1 cellular context compared by ENCODE assay signal in the genomic region with DNA sequence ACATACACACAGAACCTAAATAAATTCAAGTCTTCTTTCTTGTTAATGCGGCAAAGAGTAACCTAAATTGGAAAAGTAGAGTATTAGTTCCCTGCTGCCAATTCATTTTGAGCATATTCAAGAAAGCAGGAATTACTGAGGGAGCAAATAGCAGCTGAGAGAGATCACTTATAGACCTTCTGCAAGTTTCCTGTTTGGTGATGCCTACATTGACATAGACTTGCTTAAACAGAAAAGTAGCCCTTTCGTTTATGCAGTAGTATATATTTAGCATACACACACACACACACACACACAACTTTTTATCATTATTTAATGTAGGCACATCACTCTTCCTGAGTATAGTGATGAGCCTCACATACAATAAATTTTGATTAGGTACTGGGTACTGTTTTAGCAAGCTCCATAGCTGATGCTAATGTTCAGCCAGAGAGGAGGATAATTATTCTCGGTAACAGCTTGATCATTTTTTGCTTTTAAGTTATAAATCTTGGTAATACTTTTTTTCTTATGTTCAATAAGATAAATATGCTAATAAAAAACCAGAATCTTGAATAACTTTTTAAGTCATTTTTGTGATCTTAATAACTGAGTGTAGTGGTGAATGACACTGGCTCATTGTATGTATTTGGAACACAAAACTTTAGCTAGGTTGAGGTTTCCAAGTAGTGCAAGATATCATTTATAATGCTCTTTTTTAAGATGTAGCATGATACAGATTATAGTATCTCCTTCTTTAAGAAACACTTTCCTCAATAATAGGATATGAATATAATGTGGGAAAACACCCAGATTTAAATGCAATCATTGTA.
TF ChIP-seq lines count a peak whose summit lies in the region.

No MANE protein-coding gene starts in this region.

TF ChIP-seq in SK-N-SH, 30 proteins besides CTCF, POLR2A, EP300 and RAD21 (continued from another document):
- TF ChIP-seq, protein P1, sequence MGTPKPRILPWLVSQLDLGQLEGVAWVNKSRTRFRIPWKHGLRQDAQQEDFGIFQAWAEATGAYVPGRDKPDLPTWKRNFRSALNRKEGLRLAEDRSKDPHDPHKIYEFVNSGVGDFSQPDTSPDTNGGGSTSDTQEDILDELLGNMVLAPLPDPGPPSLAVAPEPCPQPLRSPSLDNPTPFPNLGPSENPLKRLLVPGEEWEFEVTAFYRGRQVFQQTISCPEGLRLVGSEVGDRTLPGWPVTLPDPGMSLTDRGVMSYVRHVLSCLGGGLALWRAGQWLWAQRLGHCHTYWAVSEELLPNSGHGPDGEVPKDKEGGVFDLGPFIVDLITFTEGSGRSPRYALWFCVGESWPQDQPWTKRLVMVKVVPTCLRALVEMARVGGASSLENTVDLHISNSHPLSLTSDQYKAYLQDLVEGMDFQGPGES (IDR thresholded peaks at IDR 0.05; ENCODE audit: low read depth, low read length) = no peak
- TF ChIP-seq NRF1 (IDR thresholded peaks at IDR 0.05; ENCODE audit: low read depth, low read length) (no peak), RFX5 (IDR thresholded peaks at IDR 0.05; ENCODE audit: low read length) (no peak), RCOR1 (IDR thresholded peaks at IDR 0.05; ENCODE audit: low read length) (no peak), SMC3 (IDR thresholded peaks at IDR 0.05; ENCODE audit: low read depth, low read length) (no peak), FOXJ3 (CRISPR knock-in tag; IDR thresholded peaks at IDR 0.05) (no peak), MXI1 (IDR thresholded peaks at IDR 0.05; ENCODE audit: low read depth, low read length) (no peak), MEF2A (IDR thresholded peaks at IDR 0.05; ENCODE audit: borderline replicate concordance, low read depth) (no peak), GABPA (IDR thresholded peaks at IDR 0.05; ENCODE audit: low read depth) (no peak), TEAD4 (IDR thresholded peaks at IDR 0.05; ENCODE audit: borderline replicate concordance, insufficient read depth) (no peak), TAF1 (IDR thresholded peaks at IDR 0.05; ENCODE audit: borderline replicate concordance, low read depth, low read length) (no peak)
- TF ChIP-seq, protein P2, sequence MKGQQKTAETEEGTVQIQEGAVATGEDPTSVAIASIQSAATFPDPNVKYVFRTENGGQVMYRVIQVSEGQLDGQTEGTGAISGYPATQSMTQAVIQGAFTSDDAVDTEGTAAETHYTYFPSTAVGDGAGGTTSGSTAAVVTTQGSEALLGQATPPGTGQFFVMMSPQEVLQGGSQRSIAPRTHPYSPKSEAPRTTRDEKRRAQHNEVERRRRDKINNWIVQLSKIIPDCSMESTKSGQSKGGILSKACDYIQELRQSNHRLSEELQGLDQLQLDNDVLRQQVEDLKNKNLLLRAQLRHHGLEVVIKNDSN (IDR thresholded peaks at IDR 0.05; ENCODE audit: borderline replicate concordance, low read depth) = no peak
- TF ChIP-seq, protein P3, sequence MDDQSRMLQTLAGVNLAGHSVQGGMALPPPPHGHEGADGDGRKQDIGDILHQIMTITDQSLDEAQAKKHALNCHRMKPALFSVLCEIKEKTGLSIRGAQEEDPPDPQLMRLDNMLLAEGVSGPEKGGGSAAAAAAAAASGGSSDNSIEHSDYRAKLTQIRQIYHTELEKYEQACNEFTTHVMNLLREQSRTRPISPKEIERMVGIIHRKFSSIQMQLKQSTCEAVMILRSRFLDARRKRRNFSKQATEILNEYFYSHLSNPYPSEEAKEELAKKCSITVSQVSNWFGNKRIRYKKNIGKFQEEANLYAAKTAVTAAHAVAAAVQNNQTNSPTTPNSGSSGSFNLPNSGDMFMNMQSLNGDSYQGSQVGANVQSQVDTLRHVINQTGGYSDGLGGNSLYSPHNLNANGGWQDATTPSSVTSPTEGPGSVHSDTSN (IDR thresholded peaks at IDR 0.05) = no peak
- TF ChIP-seq, protein P4, sequence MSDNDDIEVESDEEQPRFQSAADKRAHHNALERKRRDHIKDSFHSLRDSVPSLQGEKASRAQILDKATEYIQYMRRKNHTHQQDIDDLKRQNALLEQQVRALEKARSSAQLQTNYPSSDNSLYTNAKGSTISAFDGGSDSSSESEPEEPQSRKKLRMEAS (IDR thresholded peaks at IDR 0.05; ENCODE audit: low read depth) = no peak
